In the genomic region with DNA sequence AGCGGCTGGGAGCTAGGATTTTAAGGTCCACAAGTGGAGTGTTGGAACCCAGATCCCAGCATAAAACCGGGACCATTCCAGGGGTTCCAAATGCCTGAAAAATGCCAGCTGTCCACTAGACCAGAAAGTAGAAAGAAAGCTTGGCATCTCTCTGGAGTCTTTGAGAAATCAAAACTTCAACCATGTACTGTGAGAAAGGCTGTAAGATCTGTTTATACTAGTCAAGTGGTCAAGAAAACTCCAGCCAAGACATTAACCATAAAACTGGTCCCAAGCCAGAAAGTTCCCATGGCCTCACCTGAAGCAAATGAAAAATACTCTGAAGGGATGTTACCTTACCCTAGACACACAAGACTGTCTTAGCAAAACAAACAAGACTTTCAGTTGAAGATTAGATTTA, we compare ENCODE assay signal across 21 cellular contexts.
"Had no signal": no experiment of that assay in that cellular context is flagged by ENCODE, and none has a peak within 500 bp of the region (broad histone marks: within the 10 kb centered on the region; RNA-seq: fewer than 3 reads in every experiment).

No MANE protein-coding gene starts in this region.

- H3K36me3 ChIP-seq: esophagus muscularis mucosa, gastrocnemius medialis, prostate gland, spleen, thoracic aorta had no signal

- DNase-seq: effector memory CD4-positive, alpha-beta T cell; gastrocnemius medialis; glutamatergic neuron; islet precursor cell; left colon; mesendoderm; naive B cell; retina; spleen; stimulated activated CD4-positive, alpha-beta T cell treated with anti-CD3 and anti-CD28 coated beads, Interleukin-15, amount 100 ng/mL, for 24 hours; stimulated activated CD4-positive, alpha-beta T cell treated with anti-CD3 and anti-CD28 coated beads, Interleukin-1b, Interleukin-23, amount 100 ng/mL, for 48 hours; stimulated activated CD4-positive, alpha-beta T cell treated with anti-CD3 and anti-CD28 coated beads, Interleukin-4, amount 100 ng/mL, for 24 hours; stimulated activated naive CD8-positive, alpha-beta T cell treated with anti-CD3 and anti-CD28 coated beads, Interleukin-15, amount 100 ng/mL, for 72 hours; trophoblast cell had no signal

- H3K36me3 Mint-ChIP-seq: naive B cell; stimulated activated memory B cell treated with anti-CD40 and anti-IgM and Interleukin-4, amounts not matched to agents 10 μg/mL and 1 μg/mL and 100 μg/mL, for 72 hours had no signal

- H3K27ac Mint-ChIP-seq: naive B cell; nephron; stimulated activated memory B cell treated with anti-CD40 and anti-IgM and Interleukin-4, amounts not matched to agents 10 μg/mL and 1 μg/mL and 100 μg/mL, for 72 hours; stimulated activated naive CD8-positive, alpha-beta T cell treated with anti-CD3 and anti-CD28 coated beads, Interleukin-15, amount 100 ng/mL, for 72 hours had no signal

- H3K9me3 ChIP-seq: esophagus muscularis mucosa, gastrocnemius medialis, prostate gland, spleen, thoracic aorta had no signal

- H3K27ac ChIP-seq: esophagus muscularis mucosa, gastrocnemius medialis, parathyroid adenoma, prostate gland, spleen, thoracic aorta had no signal

- H3K4me1 Mint-ChIP-seq: naive B cell; nephron; stimulated activated memory B cell treated with anti-CD40 and anti-IgM and Interleukin-4, amounts not matched to agents 10 μg/mL and 1 μg/mL and 100 μg/mL, for 72 hours; stimulated activated naive CD8-positive, alpha-beta T cell treated with anti-CD3 and anti-CD28 coated beads, Interleukin-15, amount 100 ng/mL, for 72 hours had no signal

- H3K27me3 Mint-ChIP-seq: stimulated activated memory B cell treated with anti-CD40 and anti-IgM and Interleukin-4, amounts not matched to agents 10 μg/mL and 1 μg/mL and 100 μg/mL, for 72 hours had no signal

- ATAC-seq: gastrocnemius medialis; left colon; sciatic nerve; stimulated activated memory B cell treated with anti-CD40 and anti-IgM and Interleukin-4, amounts not matched to agents 10 μg/mL and 1 μg/mL and 100 μg/mL, for 72 hours; stimulated activated naive CD8-positive, alpha-beta T cell treated with anti-CD3 and anti-CD28 coated beads, Interleukin-15, amount 100 ng/mL, for 72 hours had no signal

- H3K4me3 Mint-ChIP-seq: naive B cell; nephron; stimulated activated memory B cell treated with anti-CD40 and anti-IgM and Interleukin-4, amounts not matched to agents 10 μg/mL and 1 μg/mL and 100 μg/mL, for 72 hours; stimulated activated naive CD8-positive, alpha-beta T cell treated with anti-CD3 and anti-CD28 coated beads, Interleukin-15, amount 100 ng/mL, for 72 hours had no signal

- H3K4me3 ChIP-seq: esophagus muscularis mucosa, gastrocnemius medialis, prostate gland, spleen, thoracic aorta had no signal

- H3K27me3 ChIP-seq: esophagus muscularis mucosa, gastrocnemius medialis had no signal

- H3K9me3 Mint-ChIP-seq: nephron; stimulated activated memory B cell treated with anti-CD40 and anti-IgM and Interleukin-4, amounts not matched to agents 10 μg/mL and 1 μg/mL and 100 μg/mL, for 72 hours; stimulated activated naive CD8-positive, alpha-beta T cell treated with anti-CD3 and anti-CD28 coated beads, Interleukin-15, amount 100 ng/mL, for 72 hours had no signal

- H3K9ac ChIP-seq: parathyroid adenoma had no signal

- H3K79me2 ChIP-seq: parathyroid adenoma had no signal

- H3K4me1 ChIP-seq: gastrocnemius medialis, prostate gland, spleen had no signal

- H2AFZ ChIP-seq: parathyroid adenoma had no signal
